24 cellular contexts compared by ENCODE assay signal in genomic region chr7:1850976-1851571, GRCh38.
DNase-seq lines count a peak whose midpoint lies in the region; ATAC-seq and TF ChIP-seq lines count a peak whose summit lies in the region.
"Had no signal": no experiment of that assay in that cellular context is flagged by ENCODE, and none has a peak within 500 bp of the region (broad histone marks: within the 10 kb centered on the region; RNA-seq: fewer than 3 reads in every experiment).

No MANE protein-coding gene starts in this region.

- no peak overlapping the region for H3K23ac ChIP-seq in IMR-90 (ENCODE audit: low read depth, low read length)
- H3K23ac ChIP-seq in neuronal stem cell (ENCODE audit: low read depth, low read length, poor library complexity), result peak overlapping the region; percentile 81

- no peak for TF ChIP-seq CTCF in IMR-90 (conservative IDR thresholded peaks at IDR 0.05; ENCODE audit: low read depth, low read length)

- H3K4me3 ChIP-seq in BLaER1, result no peak overlapping the region
- no peak overlapping the region for H3K4me3 ChIP-seq in IMR-90 (ENCODE audit: insufficient read depth, low read depth, low read length)
- no peak overlapping the region for H3K4me3 ChIP-seq in neuronal stem cell (ENCODE audit: low read length in 2 of 2)
- H3K4me3 ChIP-seq: esophagus squamous epithelium, gastroesophageal sphincter had no signal

- H3K4ac ChIP-seq in IMR-90 (ENCODE audit: low read depth, low read length) (no peak overlapping the region), neuronal stem cell (ENCODE audit: low read length) (no peak overlapping the region)

- H2AFZ ChIP-seq in IMR-90 (replicated peaks; ENCODE audit: low read length, poor library complexity) (no peak overlapping the region), neuronal stem cell (ENCODE audit: low read length) (no peak overlapping the region)

- H3K27ac ChIP-seq in BLaER1, result no peak overlapping the region
- H3K27ac ChIP-seq in IMR-90 (ENCODE audit: insufficient read depth, low read length), result no peak overlapping the region
- no peak overlapping the region for H3K27ac ChIP-seq in neuronal stem cell (replicated peaks; ENCODE audit: low read length)
- H3K27ac ChIP-seq: esophagus squamous epithelium, gastroesophageal sphincter had no signal

- H4K5ac ChIP-seq in IMR-90 (ENCODE audit: low read depth, low read length), result no peak overlapping the region

- H2BK5ac ChIP-seq in IMR-90 (ENCODE audit: low read depth, low read length, poor library complexity, severe bottlenecking), result no peak overlapping the region
- H2BK5ac ChIP-seq in neuronal stem cell (ENCODE audit: low read length), result no peak overlapping the region

- H3K9me3 ChIP-seq in BLaER1 (no peaks in the 10 kb centered on the region), IMR-90 (ENCODE audit: control insufficient read depth, insufficient read depth, low read length) (no peaks in the 10 kb centered on the region), neuronal stem cell (replicated peaks in 1 of 2; ENCODE audit: control insufficient read depth in 2 of 2, insufficient read depth in 1 of 2, low read depth in 1 of 2, low read length in 2 of 2) (peaks cover 0 to 3% of the 10 kb centered on the region in 2 donors)
- H3K9me3 ChIP-seq: esophagus squamous epithelium, gastroesophageal sphincter had no signal

- H3K27me3 ChIP-seq in BLaER1 (0 out of 2 replicates have a peak, but pooled peaks cover 4% of the 10 kb centered on the region), IMR-90 (ENCODE audit: control insufficient read depth, insufficient read depth, low read length) (no peaks in the 10 kb centered on the region), neuronal stem cell (ENCODE audit: control insufficient read depth in 3 of 3, insufficient read depth in 3 of 3, low read depth in 1 of 3, low read length in 3 of 3) (no peaks in the 10 kb centered on the region)
- H3K27me3 ChIP-seq: esophagus squamous epithelium, gastroesophageal sphincter had no signal

- H4K20me1 ChIP-seq in BLaER1, result peaks cover 100% of the 10 kb centered on the region
- H4K20me1 ChIP-seq in IMR-90 (ENCODE audit: insufficient read depth, low read length), result no peaks in the 10 kb centered on the region; the same call in 1 of the 2 replicates

- dilution Hi-C loops in IMR-90 (cut with HindIII; ENCODE audit: low sequenced_read_pairs, unreplicated experiment), result no loop called here

- in situ Hi-C loops in IMR-90 (cut with MboI; ENCODE audit: low sequenced_read_pairs), result no loop called here

- POLR2A ChIA-PET in IMR-90 (lab: Charles Lee; ENCODE audit: unreplicated experiment), result no interaction called here

- no peak overlapping the region for H2AK5ac ChIP-seq in IMR-90 (ENCODE audit: low read depth, low read length)
- no peak overlapping the region for H2AK5ac ChIP-seq in neuronal stem cell (ENCODE audit: low read depth, low read length)

- no peak overlapping the region for H3K9ac ChIP-seq in BLaER1
- no peak overlapping the region for H3K9ac ChIP-seq in IMR-90 (ENCODE audit: low read depth, low read length)
- no peak overlapping the region for H3K9ac ChIP-seq in neuronal stem cell (ENCODE audit: low read depth, low read length, poor library complexity)

- H3K56ac ChIP-seq in IMR-90 (ENCODE audit: extremely low read depth, insufficient read depth, low read length), result no peak overlapping the region

- TF ChIP-seq RAD21 in IMR-90 (IDR thresholded peaks at IDR 0.05; ENCODE audit: low read length), result no peak

- no peaks in the 10 kb centered on the region for H3K9me1 ChIP-seq in IMR-90 (ENCODE audit: insufficient read depth, low read length)

- H2BK120ac ChIP-seq in IMR-90 (ENCODE audit: low read depth, low read length) (no peak overlapping the region), neuronal stem cell (ENCODE audit: low read depth, low read length) (no peak overlapping the region)

- no TSS peak for BruUV-seq in IMR-90 (replicated peaks; lab: Mats Ljungman, UMichigan)

- ATAC-seq in IMR-90 (ENCODE audit: low read depth), result no peak
- ATAC-seq: activated CD8-positive, alpha-beta T cell treated with anti-CD3 and anti-CD28 coated beads, Interleukin-2, amount 10 ng/mL, durations not matched to agents 7 days and 5 days; gastroesophageal sphincter; sciatic nerve had no signal

- no peak overlapping the region for H2BK12ac ChIP-seq in neuronal stem cell (ENCODE audit: low read length)

- intact Hi-C loops in IMR-90 (cut with micrococcal nuclease), result no loop called here

- no peaks in the 10 kb centered on the region for H3K79me1 ChIP-seq in IMR-90 (ENCODE audit: low read depth in 1 of 2, low read length in 2 of 2)
- H3K79me1 ChIP-seq in neuronal stem cell (ENCODE audit: low read depth, low read length), result peaks cover 11% of the 10 kb centered on the region

- no peak for TF ChIP-seq POLR2A in IMR-90 (IDR thresholded peaks at IDR 0.05; ENCODE audit: low read depth, low read length)

- H3K36me3 ChIP-seq in BLaER1, result peaks cover 54% of the 10 kb centered on the region
- no peaks in the 10 kb centered on the region; the same call in 1 of the 2 replicates for H3K36me3 ChIP-seq in IMR-90 (ENCODE audit: control insufficient read depth, insufficient read depth, low read length)
- H3K36me3 ChIP-seq in neuronal stem cell (replicated peaks in 1 of 2; ENCODE audit: control insufficient read depth in 2 of 2, insufficient read depth in 2 of 2, low read length in 2 of 2), result no peaks in the 10 kb centered on the region
- H3K36me3 ChIP-seq: esophagus squamous epithelium, gastroesophageal sphincter had no signal

- H2BK15ac ChIP-seq in IMR-90 (ENCODE audit: low read depth, low read length) (no peak overlapping the region), neuronal stem cell (ENCODE audit: low read length) (no peak overlapping the region)

- H3K14ac ChIP-seq in IMR-90 (replicated peaks; ENCODE audit: low read depth, low read length) (no peak overlapping the region), neuronal stem cell (ENCODE audit: low read length) (no peak overlapping the region)

- CTCF ChIA-PET in IMR-90 (lab: Yijun Ruan, JAX), result no interaction called here

- H4K91ac ChIP-seq in IMR-90 (ENCODE audit: insufficient read depth, low read depth, low read length) (no peak overlapping the region), neuronal stem cell (ENCODE audit: low read depth, low read length, poor library complexity) (no peak overlapping the region)

- H4K8ac ChIP-seq in IMR-90 (ENCODE audit: low read depth in 2 of 2, low read length in 2 of 2) (no peak overlapping the region), neuronal stem cell (ENCODE audit: low read depth, low read length) (no peak overlapping the region)

- DNase-seq in IMR-90 (no peak), left kidney (ENCODE audit: low read depth, low spot score) (peak; percentile 0), neuronal stem cell (ENCODE audit: low spot score) (no peak), NCI-H82 treated with DMSO at 0.1 percent for 48 hours (lab: John Stamatoyannopoulos, UW; ENCODE audit: unreplicated experiment) (no peak), NCI-H774 (lab: John Stamatoyannopoulos, UW) (no peak), T-helper 2 cell (no peak), NCI-H446 treated with DMSO at 0.1 percent for 48 hours (lab: John Stamatoyannopoulos, UW) (no peak)
- DNase-seq: activated B cell treated with CpG ODN at 0.5 μM for 24 hours; activated CD8-positive, alpha-beta T cell treated with anti-CD3 and anti-CD28 coated beads, Interleukin-2, amount 10 ng/mL, durations not matched to agents 7 days and 5 days; activated naive CD4-positive, alpha-beta T cell treated with anti-CD3 and anti-CD28 coated beads, Interleukin-2, amount 10 ng/mL, durations not matched to agents 7 days and 5 days; activated T-cell treated with anti-CD3 and anti-CD28 coated beads, Interleukin-2, amount 50 U/mL, for 24 hours; CD4-positive, CD25-positive, alpha-beta regulatory T cell; effector memory CD4-positive, alpha-beta T cell; esophagus squamous epithelium; GF-D8; GOT3; MM.1S; NCI-H1436 treated with DMSO at 0.1 percent for 48 hours; NCI-H2171 treated with DMSO at 0.1 percent for 48 hours; NCI-H69; SIG-M5 had no signal

- H3K18ac ChIP-seq in IMR-90 (ENCODE audit: low read depth, low read length) (no peak overlapping the region), neuronal stem cell (ENCODE audit: low read length) (no peak overlapping the region)

- peak overlapping the region; percentile 42 for H2AK9ac ChIP-seq in IMR-90 (replicated peaks; ENCODE audit: low read depth, low read length, poor library complexity)

- 86% methylated on average over 19 of the region's 31 CpGs; no CpG with 5 or more reads in 1 of the 2 experiments for WGBS in IMR-90 (ENCODE audit: extremely low coverage in 2 of 2, insufficient read length in 1 of 2), 2 experiments
- WGBS in neuronal stem cell (ENCODE audit: extremely low coverage in 2 of 2, insufficient read length in 2 of 2, insufficient replicate concordance in 1 of 2), 2 donors, result no CpG with 5 or more reads among the region's 31 CpGs

- no peak overlapping the region for H2BK20ac ChIP-seq in IMR-90 (ENCODE audit: low read depth, low read length)

- H3K4me1 ChIP-seq in BLaER1 (peaks cover 93% of the 10 kb centered on the region), IMR-90 (ENCODE audit: control insufficient read depth, insufficient read depth, low read length) (no peaks in the 10 kb centered on the region), neuronal stem cell (ENCODE audit: control insufficient read depth in 2 of 2, insufficient read depth in 1 of 2, low read depth in 1 of 2, low read length in 2 of 2) (peaks cover 2% of the 10 kb centered on the region in 2 donors)
- H3K4me1 ChIP-seq: esophagus squamous epithelium, gastroesophageal sphincter had no signal

- H3K4me2 ChIP-seq in BLaER1 (peak overlapping the region; percentile 50), IMR-90 (ENCODE audit: low read depth, low read length) (no peak overlapping the region), neuronal stem cell (ENCODE audit: insufficient read depth, low read length, poor library complexity, severe bottlenecking) (no peak overlapping the region)

TF ChIP-seq in IMR-90, 13 proteins besides CTCF, POLR2A, EP300 and RAD21 (continues in another document):
- no peak for TF ChIP-seq MAZ (IDR thresholded peaks at IDR 0.05; ENCODE audit: borderline replicate concordance, low read depth, low read length)
- no peak for TF ChIP-seq BHLHE40 (IDR thresholded peaks at IDR 0.05; ENCODE audit: low read depth, low read length)
- no peak for TF ChIP-seq RCOR1 (IDR thresholded peaks at IDR 0.05; ENCODE audit: insufficient replicate concordance, low read length)
- TF ChIP-seq MAFK (IDR thresholded peaks at IDR 0.05; ENCODE audit: low read depth, low read length), result no peak
- no peak for TF ChIP-seq CEBPB (IDR thresholded peaks at IDR 0.05; ENCODE audit: low read depth, low read length)
- TF ChIP-seq CHD1 (IDR thresholded peaks at IDR 0.05; ENCODE audit: low read depth, low read length), result no peak
- TF ChIP-seq USF2 (IDR thresholded peaks at IDR 0.05; ENCODE audit: low read depth, low read length), result no peak
- TF ChIP-seq RFX5 (IDR thresholded peaks at IDR 0.05; ENCODE audit: low read depth, low read length), result no peak
